Comparison of ENCODE assay signal across 8 cellular contexts in the genomic region with DNA sequence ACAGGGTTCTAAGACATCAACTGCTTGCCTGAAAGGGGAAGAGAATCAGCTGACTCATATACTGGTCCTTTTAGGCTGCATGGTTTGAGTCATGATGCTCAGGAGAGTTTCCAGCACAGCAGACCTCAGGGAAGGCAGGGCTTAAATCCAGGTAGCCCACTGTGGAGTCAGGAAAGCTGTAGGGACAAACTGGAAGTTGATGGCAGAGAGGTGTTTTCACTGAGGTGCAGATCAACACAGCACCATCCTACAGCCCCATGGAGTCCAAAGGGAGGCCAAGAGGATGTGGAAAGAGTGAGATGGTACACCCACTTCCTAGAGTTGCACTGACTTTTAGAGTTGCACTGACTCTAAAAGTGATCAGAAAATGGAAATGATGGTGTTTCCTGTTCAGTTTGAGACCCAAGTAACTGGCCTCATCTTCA.
DNase-seq lines count a peak whose midpoint lies in the region; ATAC-seq, FAIRE-seq and TF ChIP-seq lines count a peak whose summit lies in the region.

No MANE protein-coding gene starts in this region.

- H3K4me2 ChIP-seq in GM23248 (ENCODE audit: unreplicated experiment) = peak overlapping the region; percentile 52
- H3K4me2 ChIP-seq in OCI-LY3 (ENCODE audit: low read length) = peak overlapping the region; percentile 61

- peak; percentile 13 for DNase-seq in GM12891 (ENCODE audit: insufficient read length, low spot score)
- DNase-seq in GM23248 = peak; percentile 81
- no peak for DNase-seq in WTC11 (ENCODE audit: low spot score)
- DNase-seq in GF-D8 (lab: John Stamatoyannopoulos, UW) = no peak
- no peak for DNase-seq in aorta
- no peak for DNase-seq in small intestine

- H3K9me2 ChIP-seq in GM23248 (ENCODE audit: insufficient read depth) = no peaks in the 10 kb centered on the region

- no peaks in the 10 kb centered on the region; the same call in 1 of the 2 replicates for H3K27me3 Mint-ChIP-seq in WTC11 (ENCODE audit: low read depth)

- H3K27me3 ChIP-seq in GM23248 (replicated peaks; ENCODE audit: insufficient read depth) (no peaks in the 10 kb centered on the region), OCI-LY3 (ENCODE audit: low read depth, low read length) (no peaks in the 10 kb centered on the region), layer of hippocampus (ENCODE audit: control insufficient read depth, insufficient read depth, low read length) (no peaks in the 10 kb centered on the region), aorta (ENCODE audit: control insufficient read depth in 1 of 2, insufficient read depth in 2 of 2, low read length in 1 of 2) (no peaks in the 10 kb centered on the region), small intestine (ENCODE audit: control insufficient read depth in 2 of 2, insufficient read depth in 2 of 2, low read length in 2 of 2) (no peaks in the 10 kb centered on the region)

- H3K36me3 Mint-ChIP-seq in WTC11 = no peaks in the 10 kb centered on the region

- no peaks in the 10 kb centered on the region for H3K9me3 ChIP-seq in GM23248 (ENCODE audit: low read depth)
- H3K9me3 ChIP-seq in OCI-LY3 (ENCODE audit: insufficient read depth, low read length) = peaks cover 4% of the 10 kb centered on the region; the same call in 1 of the 2 replicates
- H3K9me3 ChIP-seq in aorta (ENCODE audit: control insufficient read depth, low read length) = no peaks in the 10 kb centered on the region
- no peaks in the 10 kb centered on the region for H3K9me3 ChIP-seq in small intestine (ENCODE audit: control insufficient read depth, low read depth)

- intact Hi-C loops in aorta (cut with DNase I) = loop anchor here in 1 of 2 donors (10.0 kb wide), 2 partner anchors 109 to 249 kb away; a partner anchor contains a TSS

- peak overlapping the region; percentile 40 for H3K9ac ChIP-seq in GM23248
- peak overlapping the region; percentile 70 for H3K9ac ChIP-seq in OCI-LY3 (ENCODE audit: low read length)

- FAIRE-seq in GM12891 (lab: Jason Lieb, UNC) (no peak), small intestine (lab: Jason Lieb, UNC) (no peak)

- no peak for TF ChIP-seq POLR2A in GM12891 (IDR thresholded peaks at IDR 0.05; ENCODE audit: low read depth, low read length)

- peaks cover 61% of the 10 kb centered on the region for H3K4me1 ChIP-seq in GM23248 (ENCODE audit: insufficient read depth)
- H3K4me1 ChIP-seq in OCI-LY3 (ENCODE audit: low read length) = peaks cover 62% of the 10 kb centered on the region
- peaks cover 9% of the 10 kb centered on the region in 2 donors for H3K4me1 ChIP-seq in aorta (ENCODE audit: control insufficient read depth in 1 of 2, insufficient read depth in 2 of 2, low read length in 2 of 2)
- no peaks in the 10 kb centered on the region for H3K4me1 ChIP-seq in small intestine (ENCODE audit: control insufficient read depth in 2 of 2, insufficient read depth in 1 of 2, low read depth in 1 of 2, low read length in 1 of 2)

- H3K4me3 ChIP-seq in GM23248 (no peak overlapping the region), OCI-LY3 (ENCODE audit: low read length) (peak overlapping the region; percentile 16; the same call in 1 of the 2 replicates), aorta (ENCODE audit: low read length in 2 of 2) (no peak overlapping the region), small intestine (ENCODE audit: low read depth in 1 of 2, low read length in 2 of 2) (no peak overlapping the region)

- no peak for TF ChIP-seq CTCF in OCI-LY3 (IDR thresholded peaks at IDR 0.05; ENCODE audit: low read depth, low read length)
- no peak for TF ChIP-seq CTCF in WTC11 (IDR thresholded peaks at IDR 0.05)

- H3K9me3 Mint-ChIP-seq in WTC11 = no peaks in the 10 kb centered on the region

- ATAC-seq in WTC11 = no peak
- ATAC-seq in aorta (ENCODE audit: low FRiP score) = no peak

- POLR2A ChIA-PET in WTC11 (lab: Charles Lee) = no interaction called here

- H4K20me1 ChIP-seq in GM23248 (ENCODE audit: insufficient read depth) = no peaks in the 10 kb centered on the region
- H4K20me1 ChIP-seq in OCI-LY3 (ENCODE audit: insufficient read depth, low read length) = no peaks in the 10 kb centered on the region

- no peaks in the 10 kb centered on the region for H3K36me3 ChIP-seq in GM23248 (ENCODE audit: low read depth)
- H3K36me3 ChIP-seq in OCI-LY3 (replicated peaks; ENCODE audit: low read depth, low read length) = peaks cover 11% of the 10 kb centered on the region
- no peaks in the 10 kb centered on the region for H3K36me3 ChIP-seq in aorta (ENCODE audit: control insufficient read depth in 1 of 2, insufficient read depth in 2 of 2, low read length in 1 of 2)
- H3K36me3 ChIP-seq in small intestine (ENCODE audit: control insufficient read depth in 2 of 2, insufficient read depth in 2 of 2, low read length in 2 of 2) = no peaks in the 10 kb centered on the region

- H3K4me1 Mint-ChIP-seq in WTC11 = peaks cover 14% of the 10 kb centered on the region

- H3K27ac ChIP-seq in GM23248 = peak overlapping the region; percentile 81
- peak overlapping the region; percentile 91 for H3K27ac ChIP-seq in OCI-LY3 (ENCODE audit: low read length)
- H3K27ac ChIP-seq in layer of hippocampus (ENCODE audit: low read depth, low read length) = peak overlapping the region; percentile 88
- H3K27ac ChIP-seq in aorta (ENCODE audit: low read depth in 1 of 2, low read length in 2 of 2) = peak overlapping the region in 1 of 2 donors; percentile 43
- H3K27ac ChIP-seq in small intestine (ENCODE audit: low read depth in 1 of 2, low read length in 1 of 2) = no peak overlapping the region

- CTCF ChIA-PET in WTC11 (lab: Charles Lee) = interaction anchor here (0.7 to 0.9 kb wide), 3 partner anchors 8 to 461 kb away, joined by 3 read pairs; no protein-coding TSS in a partner anchor

- H2AFZ ChIP-seq in GM23248 = peak overlapping the region; percentile 32; the same call in 1 of the 2 replicates
- 0 out of 2 replicates have a peak overlapping the region, but pooled peaks have one; percentile 23 for H2AFZ ChIP-seq in OCI-LY3 (ENCODE audit: low read depth, low read length)

- peaks cover 49% of the 10 kb centered on the region for H3F3A ChIP-seq in GM23248 (ENCODE audit: insufficient read depth)

- no peaks in the 10 kb centered on the region for H3K79me2 ChIP-seq in GM23248 (ENCODE audit: insufficient read depth)
- H3K79me2 ChIP-seq in OCI-LY3 (ENCODE audit: low read length) = no peaks in the 10 kb centered on the region

- in situ Hi-C loops in GM23248 (cut with MboI) = no loop called here

- H3K27ac Mint-ChIP-seq in WTC11 = no peak overlapping the region

- H3K4me3 Mint-ChIP-seq in WTC11 = no peak overlapping the region

TF ChIP-seq in GM12891, 5 proteins besides CTCF, POLR2A, EP300 and RAD21:
- TF ChIP-seq POLR2AphosphoS5 (IDR thresholded peaks at IDR 0.05; ENCODE audit: low read depth, low read length) (no peak), SPI1 (IDR thresholded peaks at IDR 0.05; ENCODE audit: low read depth, low read length) (peak; percentile 88)

TF ChIP-seq in WTC11, 78 proteins besides CTCF, POLR2A, EP300 and RAD21:
- TF ChIP-seq, protein P1, sequence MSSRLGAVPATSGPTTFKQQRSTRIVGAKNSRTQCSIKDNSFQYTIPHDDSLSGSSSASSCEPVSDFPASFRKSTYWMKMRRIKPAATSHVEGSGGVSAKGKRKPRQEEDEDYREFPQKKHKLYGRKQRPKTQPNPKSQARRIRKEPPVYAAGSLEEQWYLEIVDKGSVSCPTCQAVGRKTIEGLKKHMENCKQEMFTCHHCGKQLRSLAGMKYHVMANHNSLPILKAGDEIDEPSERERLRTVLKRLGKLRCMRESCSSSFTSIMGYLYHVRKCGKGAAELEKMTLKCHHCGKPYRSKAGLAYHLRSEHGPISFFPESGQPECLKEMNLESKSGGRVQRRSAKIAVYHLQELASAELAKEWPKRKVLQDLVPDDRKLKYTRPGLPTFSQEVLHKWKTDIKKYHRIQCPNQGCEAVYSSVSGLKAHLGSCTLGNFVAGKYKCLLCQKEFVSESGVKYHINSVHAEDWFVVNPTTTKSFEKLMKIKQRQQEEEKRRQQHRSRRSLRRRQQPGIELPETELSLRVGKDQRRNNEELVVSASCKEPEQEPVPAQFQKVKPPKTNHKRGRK (CRISPR knock-in tag; IDR thresholded peaks at IDR 0.05; ENCODE audit: borderline replicate concordance) = no peak
- TF ChIP-seq TEAD1 (CRISPR knock-in tag; IDR thresholded peaks at IDR 0.05) = no peak
- TF ChIP-seq SOX15 (CRISPR knock-in tag; IDR thresholded peaks at IDR 0.05) = no peak
- TF ChIP-seq ETV6 (CRISPR knock-in tag; IDR thresholded peaks at IDR 0.05) = no peak
- no peak for TF ChIP-seq GABPB1 (CRISPR knock-in tag; IDR thresholded peaks at IDR 0.05)
- no peak for TF ChIP-seq RORB (CRISPR knock-in tag; IDR thresholded peaks at IDR 0.05)
- TF ChIP-seq SP1 (CRISPR knock-in tag; conservative IDR thresholded peaks at IDR 0.05) = no peak
- TF ChIP-seq ZNF423 (CRISPR knock-in tag; IDR thresholded peaks at IDR 0.05) = no peak
- TF ChIP-seq GRHL2 (CRISPR knock-in tag; IDR thresholded peaks at IDR 0.05; ENCODE audit: insufficient replicate concordance, severe bottlenecking) = no peak
- TF ChIP-seq JUN (CRISPR knock-in tag; IDR thresholded peaks at IDR 0.05) = no peak
- TF ChIP-seq HMGA2 (CRISPR knock-in tag; IDR thresholded peaks at IDR 0.05) = no peak
- TF ChIP-seq, protein P2, sequence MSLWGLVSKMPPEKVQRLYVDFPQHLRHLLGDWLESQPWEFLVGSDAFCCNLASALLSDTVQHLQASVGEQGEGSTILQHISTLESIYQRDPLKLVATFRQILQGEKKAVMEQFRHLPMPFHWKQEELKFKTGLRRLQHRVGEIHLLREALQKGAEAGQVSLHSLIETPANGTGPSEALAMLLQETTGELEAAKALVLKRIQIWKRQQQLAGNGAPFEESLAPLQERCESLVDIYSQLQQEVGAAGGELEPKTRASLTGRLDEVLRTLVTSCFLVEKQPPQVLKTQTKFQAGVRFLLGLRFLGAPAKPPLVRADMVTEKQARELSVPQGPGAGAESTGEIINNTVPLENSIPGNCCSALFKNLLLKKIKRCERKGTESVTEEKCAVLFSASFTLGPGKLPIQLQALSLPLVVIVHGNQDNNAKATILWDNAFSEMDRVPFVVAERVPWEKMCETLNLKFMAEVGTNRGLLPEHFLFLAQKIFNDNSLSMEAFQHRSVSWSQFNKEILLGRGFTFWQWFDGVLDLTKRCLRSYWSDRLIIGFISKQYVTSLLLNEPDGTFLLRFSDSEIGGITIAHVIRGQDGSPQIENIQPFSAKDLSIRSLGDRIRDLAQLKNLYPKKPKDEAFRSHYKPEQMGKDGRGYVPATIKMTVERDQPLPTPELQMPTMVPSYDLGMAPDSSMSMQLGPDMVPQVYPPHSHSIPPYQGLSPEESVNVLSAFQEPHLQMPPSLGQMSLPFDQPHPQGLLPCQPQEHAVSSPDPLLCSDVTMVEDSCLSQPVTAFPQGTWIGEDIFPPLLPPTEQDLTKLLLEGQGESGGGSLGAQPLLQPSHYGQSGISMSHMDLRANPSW (CRISPR knock-in tag; conservative IDR thresholded peaks at IDR 0.05; ENCODE audit: low read depth) = no peak
- no peak for TF ChIP-seq ZNF263 (CRISPR knock-in tag; IDR thresholded peaks at IDR 0.05; ENCODE audit: low read depth)
TF ChIP-seq in WTC11: peak in this region for 0.

Comparison
In these comparisons a context has a peak if more than half of its experiments do, and no peak if none do; other contexts are left out.
1. DNase-seq: peak in GM12891 (single experiment) and GM23248 (single experiment); none in WTC11 (single experiment), GF-D8 (single experiment), aorta (0 of 2) and small intestine (single experiment).
2. H3K27ac ChIP-seq: peak in GM23248 (single experiment), OCI-LY3 (single experiment) and layer of hippocampus (single experiment); none in small intestine (0 of 2).